Comparison of ENCODE assay signal across 19 cellular contexts in genomic region chr12:20189767-20190166, GRCh38.
A peak's percentile ranks its signal among the peaks of the same experiment; 100 is the strongest.
DNase-seq lines count a peak whose midpoint lies in the region; ATAC-seq and TF ChIP-seq lines count a peak whose summit lies in the region.
"Had no signal": no experiment of that assay in that cellular context is flagged by ENCODE, and none has a peak within 500 bp of the region (broad histone marks: within the 10 kb centered on the region; RNA-seq: fewer than 3 reads in every experiment).

No MANE protein-coding gene starts in this region.

- H3K27me3 ChIP-seq in Caco-2 (replicated peaks; ENCODE audit: control insufficient read depth, insufficient read depth, low read length) (no peaks in the 10 kb centered on the region), GM23338 (ENCODE audit: insufficient read depth) (no peaks in the 10 kb centered on the region), SK-N-SH (ENCODE audit: insufficient read depth) (no peaks in the 10 kb centered on the region)

- no peak overlapping the region for H3K4me2 ChIP-seq in GM23338
- H3K4me2 ChIP-seq in SK-N-SH: no peak overlapping the region

- WGBS in SK-N-SH (ENCODE audit: low lambda C conversion rate): 45% methylated on average over 2 of the region's 2 CpGs

- H3K4me1 Mint-ChIP-seq in Caco-2 (ENCODE audit: low read depth, unreplicated experiment) (peaks cover 26% of the 10 kb centered on the region), GM23338 (peaks cover 2% of the 10 kb centered on the region), nephron (peaks cover 7% of the 10 kb centered on the region)

- H3K9me2 ChIP-seq in GM23338 (ENCODE audit: insufficient read depth) (peaks cover 3% of the 10 kb centered on the region; the same call in 1 of the 2 replicates), SK-N-SH (no peaks in the 10 kb centered on the region; the same call in 1 of the 2 replicates)

- no peaks in the 10 kb centered on the region for H3K79me2 ChIP-seq in GM23338 (replicated peaks; ENCODE audit: insufficient read depth)
- no peaks in the 10 kb centered on the region for H3K79me2 ChIP-seq in SK-N-SH (ENCODE audit: insufficient read depth)

- peaks cover 10% of the 10 kb centered on the region for H3K9me3 Mint-ChIP-seq in Caco-2 (ENCODE audit: unreplicated experiment)
- no peaks in the 10 kb centered on the region for H3K9me3 Mint-ChIP-seq in GM23338
- no peaks in the 10 kb centered on the region for H3K9me3 Mint-ChIP-seq in nephron
- H3K9me3 Mint-ChIP-seq: H9 had no signal

- POLR2A ChIA-PET in Caco-2 (lab: Charles Lee): no interaction called here
- POLR2A ChIA-PET in SK-N-SH (lab: Yijun Ruan, JAX): no interaction called here

- no peak overlapping the region for H3K4me3 ChIP-seq in Caco-2 (ENCODE audit: low read depth, low read length)
- no peak overlapping the region for H3K4me3 ChIP-seq in GM23338
- H3K4me3 ChIP-seq in SK-N-SH (ENCODE audit: low read depth in 2 of 2, low read length in 1 of 2): no peak overlapping the region

- H3K4me3 Mint-ChIP-seq in Caco-2 (ENCODE audit: unreplicated experiment) (peak overlapping the region; percentile 31), GM23338 (no peak overlapping the region), nephron (no peak overlapping the region)
- H3K4me3 Mint-ChIP-seq: H9 had no signal

- no TSS peak for BruUV-seq in Caco-2 (replicated peaks; lab: Mats Ljungman, UMichigan)

- peak in 1 of 2 experiments; percentile 39; a peak in 1 of 4 replicates for TF ChIP-seq EP300 in SK-N-SH (IDR thresholded peaks at IDR 0.05; ENCODE audit: borderline replicate concordance in 1 of 2, low read depth in 1 of 2, low read length in 1 of 2)

- DNase-seq in Caco-2 (no peak), GM23338 (ENCODE audit: low spot score) (no peak), SK-N-SH (peak; percentile 10), NCI-H2029 treated with DMSO at 0.1 percent for 48 hours (lab: John Stamatoyannopoulos, UW) (no peak)
- DNase-seq in stimulated activated CD4-positive, alpha-beta T cell treated with anti-CD3 and anti-CD28 coated beads, Interleukin-12 subunit alpha, Interleukin-12 subunit beta, amount 100 ng/mL, for 4 hours: no peak
- DNase-seq: ACHN, AML-193, COR-L47, DMS53, H9, NCI-H1417, NCI-H187 treated with DMSO at 0.1 percent for 48 hours, NCI-H2171 treated with DMSO at 0.1 percent for 48 hours, NCI-H446 treated with DMSO at 0.1 percent for 48 hours had no signal

- no peaks in the 10 kb centered on the region for H3K36me3 ChIP-seq in Caco-2 (ENCODE audit: control insufficient read depth, insufficient read depth, low read length)
- no peaks in the 10 kb centered on the region for H3K36me3 ChIP-seq in GM23338 (ENCODE audit: insufficient read depth)
- no peaks in the 10 kb centered on the region for H3K36me3 ChIP-seq in SK-N-SH (replicated peaks in 1 of 2; ENCODE audit: control insufficient read depth in 1 of 2, insufficient read depth in 2 of 2, low read length in 1 of 2)

- H3K27ac Mint-ChIP-seq in Caco-2 (ENCODE audit: unreplicated experiment) (peak overlapping the region; percentile 3), GM23338 (no peak overlapping the region), nephron (peak overlapping the region in 2 of 3 experiments; percentile 8 to 41)
- H3K27ac Mint-ChIP-seq: H9 had no signal

- no peak overlapping the region for H3K9ac ChIP-seq in SK-N-SH

- intact Hi-C loops in Caco-2 (cut with micrococcal nuclease; ENCODE audit: unreplicated experiment): loop anchor here (2.0 to 10.0 kb wide), 3 partner anchors 15 to 275 kb away; no protein-coding TSS in a partner anchor

- CTCF ChIA-PET in Caco-2 (lab: Charles Lee): no interaction called here
- CTCF ChIA-PET in SK-N-SH (lab: Yijun Ruan, JAX): interaction anchor here (1.0 to 1.3 kb wide), 3 partner anchors 16 to 360 kb away, joined by 3 to 5 read pairs (median 4); no protein-coding TSS in a partner anchor

- H3K36me3 Mint-ChIP-seq in Caco-2 (ENCODE audit: insufficient read depth, unreplicated experiment) (no peaks in the 10 kb centered on the region), GM23338 (ENCODE audit: low read depth) (no peaks in the 10 kb centered on the region), nephron (ENCODE audit: low read depth) (no peaks in the 10 kb centered on the region)

- H4K20me1 ChIP-seq in GM23338 (replicated peaks; ENCODE audit: insufficient read depth) (no peaks in the 10 kb centered on the region), SK-N-SH (ENCODE audit: insufficient read depth) (no peaks in the 10 kb centered on the region)

- TF ChIP-seq RAD21 in SK-N-SH (IDR thresholded peaks at IDR 0.05; ENCODE audit: low read length): 0 out of 2 replicates have a peak, but pooled peaks have one; percentile 2

- ATAC-seq in GM23338: no peak
- ATAC-seq in HG03354 (IDR thresholded peaks at IDR 0.05; ENCODE audit: poor library complexity, severe bottlenecking, unreplicated experiment): no peak
- no peak for ATAC-seq in GM21723 (IDR thresholded peaks at IDR 0.05; ENCODE audit: unreplicated experiment)
- ATAC-seq: Panc1 had no signal

- H3K4me1 ChIP-seq in Caco-2 (peaks cover 29% of the 10 kb centered on the region), GM23338 (ENCODE audit: insufficient read depth) (no peaks in the 10 kb centered on the region), SK-N-SH (ENCODE audit: control insufficient read depth in 1 of 2, insufficient read depth in 2 of 2, low read depth in 1 of 2, low read length in 1 of 2) (peaks cover 8 to 11% of the 10 kb centered on the region in 2 experiments; a peak in 3 of 4 replicates)

- no peak overlapping the region for H3K27ac ChIP-seq in GM23338 (ENCODE audit: low read depth)
- peak overlapping the region in 1 of 2 experiments; percentile 65; a peak in 2 of 4 replicates for H3K27ac ChIP-seq in SK-N-SH (ENCODE audit: low read depth in 2 of 2, low read length in 1 of 2)
- H3K27ac ChIP-seq: HL-60 had no signal

- H2AFZ ChIP-seq in GM23338 (peak overlapping the region; percentile 54; the same call in 1 of the 2 replicates), SK-N-SH (ENCODE audit: low read depth) (no peak overlapping the region)

- TF ChIP-seq CTCF in Caco-2 (IDR thresholded peaks at IDR 0.05; ENCODE audit: insufficient read depth in 1 of 2, low read depth in 1 of 2, low read length in 1 of 2, severe bottlenecking in 1 of 2, unreplicated experiment in 1 of 2) (no peak), GM23338 (conservative IDR thresholded peaks at IDR 0.05; ENCODE audit: low read depth in 2 of 2) (no peak), SK-N-SH (IDR thresholded peaks at IDR 0.05) (no peak), nephron (IDR thresholded peaks at IDR 0.05; ENCODE audit: unreplicated experiment in 3 of 3) (no peak)

- no peaks in the 10 kb centered on the region for H3K27me3 Mint-ChIP-seq in Caco-2 (ENCODE audit: insufficient read depth, unreplicated experiment)
- peaks cover 6% of the 10 kb centered on the region for H3K27me3 Mint-ChIP-seq in GM23338 (ENCODE audit: insufficient read depth, low read depth, poor library complexity)
- H3K27me3 Mint-ChIP-seq in nephron (ENCODE audit: low read depth): peaks cover 3% of the 10 kb centered on the region

- H3F3A ChIP-seq in GM23338 (replicated peaks; ENCODE audit: low read depth) (no peaks in the 10 kb centered on the region), SK-N-SH (replicated peaks; ENCODE audit: insufficient read depth) (peaks cover 4% of the 10 kb centered on the region)

- H3K9me3 ChIP-seq in Caco-2 (peaks cover 3% of the 10 kb centered on the region; the same call in 1 of the 2 replicates), SK-N-SH (no peaks in the 10 kb centered on the region)

TF ChIP-seq in GM23338, 12 proteins besides CTCF, POLR2A, EP300 and RAD21:
- TF ChIP-seq POLR2AphosphoS5 (IDR thresholded peaks at IDR 0.05; ENCODE audit: low read depth): no peak
- TF ChIP-seq EZH2phosphoT487 (IDR thresholded peaks at IDR 0.05; ENCODE audit: unreplicated experiment): no peak
- no peak for TF ChIP-seq EZH2 (IDR thresholded peaks at IDR 0.05; ENCODE audit: low read depth, unreplicated experiment)
- TF ChIP-seq CREB1 (CRISPR knock-in tag; IDR thresholded peaks at IDR 0.05; ENCODE audit: low read depth): no peak

TF ChIP-seq in SK-N-SH, 30 proteins besides CTCF, POLR2A, EP300 and RAD21:
- peak; percentile 8; the same call in 1 of the 2 replicates for TF ChIP-seq TCF12 (IDR thresholded peaks at IDR 0.05)
- TF ChIP-seq CHD2 (IDR thresholded peaks at IDR 0.05; ENCODE audit: low read length, partially characterized antibody): no peak
- no peak for TF ChIP-seq PBX3 (IDR thresholded peaks at IDR 0.05)
- TF ChIP-seq RCOR1 (IDR thresholded peaks at IDR 0.05; ENCODE audit: low read length): peak; percentile 70; the same call in 1 of the 2 replicates
- TF ChIP-seq ZBTB33 (IDR thresholded peaks at IDR 0.05; ENCODE audit: borderline replicate concordance, low read depth): no peak
